In genomic region chr12:95784886-95785285, GRCh38 we compare ENCODE assay signal across 17 cellular contexts.
"Had no signal": no experiment of that assay in that cellular context is flagged by ENCODE, and none has a peak within 500 bp of the region (broad histone marks: within the 10 kb centered on the region; RNA-seq: fewer than 3 reads in every experiment).

No MANE protein-coding gene starts in this region.

- ATAC-seq: left colon, natural killer cell had no signal

- DNase-seq: activated CD4-positive, alpha-beta T cell treated with anti-CD3 and anti-CD28 coated beads, Interleukin-2, amount 50 U/mL, for 1 hour; activated CD8-positive, alpha-beta memory T cell treated with anti-CD3 and anti-CD28 coated beads for 24 hours; activated gamma-delta T cell treated with Interleukin-2 at 50 U/mL for 16 hours; amygdala; erythroblast; left colon; mammary epithelial cell; natural killer cell; stimulated activated CD4-positive, alpha-beta T cell treated with anti-CD3 and anti-CD28 coated beads, Interleukin-15, amount 100 ng/mL, for 24 hours; stimulated activated CD4-positive, alpha-beta T cell treated with anti-CD3 and anti-CD28 coated beads, Interleukin-4, amount 100 ng/mL, for 24 hours; stimulated activated naive CD4-positive, alpha-beta T cell had no signal

- H3K9me3 Mint-ChIP-seq: brain; dendritic cell treated with granulocyte-macrophage colony-stimulating factor and Interleukin-4, amounts not matched to agents 40 ng/mL and 50 ng/mL, for 4 days; natural killer cell had no signal

- H3K36me3 ChIP-seq: neutrophil, tibial nerve, vagina had no signal

- H3K27ac Mint-ChIP-seq: activated naive CD8-positive, alpha-beta T cell; brain; dendritic cell treated with granulocyte-macrophage colony-stimulating factor and Interleukin-4, amounts not matched to agents 40 ng/mL and 50 ng/mL, for 4 days; natural killer cell had no signal

- H3K36me3 Mint-ChIP-seq: activated naive CD8-positive, alpha-beta T cell; natural killer cell had no signal

- H3K9me3 ChIP-seq: neutrophil, tibial nerve, vagina had no signal

- H3K27me3 ChIP-seq: tibial nerve, vagina had no signal

- H3K4me3 ChIP-seq: tibial nerve, vagina had no signal

- H3K27ac ChIP-seq: neutrophil, tibial nerve, vagina had no signal

- H3K4me3 Mint-ChIP-seq: activated naive CD8-positive, alpha-beta T cell; dendritic cell treated with granulocyte-macrophage colony-stimulating factor and Interleukin-4, amounts not matched to agents 40 ng/mL and 50 ng/mL, for 4 days; natural killer cell had no signal
